18 cellular contexts compared by ENCODE assay signal in genomic region chr9:7242126-7242525, GRCh38.
DNase-seq lines count a peak whose midpoint lies in the region; ATAC-seq and TF ChIP-seq lines count a peak whose summit lies in the region.
"Had no signal": no experiment of that assay in that cellular context is flagged by ENCODE, and none has a peak within 500 bp of the region (broad histone marks: within the 10 kb centered on the region; RNA-seq: fewer than 3 reads in every experiment).

No MANE protein-coding gene starts in this region.

- peaks cover 10% of the 10 kb centered on the region for H3K4me1 Mint-ChIP-seq in Caco-2 (ENCODE audit: low read depth, unreplicated experiment)
- H3K4me1 Mint-ChIP-seq: CD14-positive monocyte; CD8-positive, alpha-beta memory T cell had no signal

- H3K27ac ChIP-seq in colonic mucosa (peak overlapping the region; percentile 1), heart left ventricle (no peak overlapping the region)
- H3K27ac ChIP-seq: BLaER1 had no signal

- BruUV-seq in Caco-2 (replicated peaks; lab: Mats Ljungman, UMichigan) = no TSS peak

- peak; percentile 72 for ATAC-seq in mucosa of descending colon
- no peak for ATAC-seq in heart left ventricle

- H3K4me1 ChIP-seq in colonic mucosa (peaks cover 4% of the 10 kb centered on the region), mucosa of descending colon (ENCODE audit: low read depth) (peaks cover 8% of the 10 kb centered on the region), Caco-2 (0 out of 2 replicates have a peak, but pooled peaks cover 3% of the 10 kb centered on the region), heart left ventricle (peaks cover 0 to 5% (median 0%) of the 10 kb centered on the region in 12 donors)
- H3K4me1 ChIP-seq: BE2C had no signal

- DNase-seq in colonic mucosa = no peak
- DNase-seq in mucosa of descending colon = no peak
- no peak for DNase-seq in Caco-2
- DNase-seq in heart left ventricle = no peak
- DNase-seq in H7 = no peak
- DNase-seq: 8988T; ACHN; BE2C; C1 segment of cervical spinal cord; Calu3; CD4-positive, alpha-beta memory T cell; CD4-positive, CD25-positive, alpha-beta regulatory T cell; CD8-positive, alpha-beta memory T cell; COR-L47; DMS79 treated with DMSO at 0.1 percent for 48 hours; GF-D8 had no signal

- no peak overlapping the region for H3K9ac ChIP-seq in colonic mucosa (ENCODE audit: low read depth in 2 of 2, low read length in 2 of 2)
- H3K9ac ChIP-seq: BLaER1 had no signal

- peaks cover 28% of the 10 kb centered on the region for H3K27me3 Mint-ChIP-seq in Caco-2 (ENCODE audit: insufficient read depth, unreplicated experiment)
- H3K27me3 Mint-ChIP-seq: CD4-positive, alpha-beta memory T cell; CD8-positive, alpha-beta memory T cell had no signal

- POLR2A ChIA-PET in Caco-2 (lab: Charles Lee) = no interaction called here

- H3K36me3 ChIP-seq in colonic mucosa = no peaks in the 10 kb centered on the region
- no peaks in the 10 kb centered on the region for H3K36me3 ChIP-seq in mucosa of descending colon (ENCODE audit: low read depth)
- H3K36me3 ChIP-seq in Caco-2 (ENCODE audit: control insufficient read depth, insufficient read depth, low read length) = no peaks in the 10 kb centered on the region
- H3K36me3 ChIP-seq in heart left ventricle = no peaks in the 10 kb centered on the region
- no peaks in the 10 kb centered on the region for H3K36me3 ChIP-seq in H7 (replicated peaks; ENCODE audit: control insufficient read depth, insufficient read depth, low read length)
- H3K36me3 ChIP-seq: BE2C, BLaER1 had no signal

- no peak for TF ChIP-seq POLR2A in heart left ventricle (IDR thresholded peaks at IDR 0.05)

- intact Hi-C loops in colonic mucosa (cut with DNase I) = no loop called here
- intact Hi-C loops in mucosa of descending colon (cut with DNase I, micrococcal nuclease) = no loop called here
- intact Hi-C loops in Caco-2 (cut with micrococcal nuclease; ENCODE audit: unreplicated experiment) = no loop called here
- intact Hi-C loops in heart left ventricle (cut with DNase I) = no loop called here

- TF ChIP-seq CTCF in colonic mucosa (IDR thresholded peaks at IDR 0.05) (no peak), mucosa of descending colon (IDR thresholded peaks at IDR 0.05) (no peak), Caco-2 (IDR thresholded peaks at IDR 0.05; ENCODE audit: insufficient read depth in 1 of 2, low read depth in 1 of 2, low read length in 1 of 2, severe bottlenecking in 1 of 2, unreplicated experiment in 1 of 2) (no peak), heart left ventricle (IDR thresholded peaks at IDR 0.05) (no peak)

- no peak overlapping the region for H3K27ac Mint-ChIP-seq in Caco-2 (ENCODE audit: unreplicated experiment)
- H3K27ac Mint-ChIP-seq: CD14-positive monocyte; CD4-positive, alpha-beta memory T cell; CD4-positive, CD25-positive, alpha-beta regulatory T cell; CD8-positive, alpha-beta memory T cell had no signal

- H3K9me3 Mint-ChIP-seq in Caco-2 (ENCODE audit: unreplicated experiment) = no peaks in the 10 kb centered on the region
- H3K9me3 Mint-ChIP-seq: CD4-positive, alpha-beta memory T cell; CD8-positive, alpha-beta memory T cell had no signal

- CTCF ChIA-PET in Caco-2 (lab: Charles Lee) = no interaction called here

- H3K36me3 Mint-ChIP-seq in Caco-2 (ENCODE audit: insufficient read depth, unreplicated experiment) = peaks cover 5% of the 10 kb centered on the region
- H3K36me3 Mint-ChIP-seq: CD14-positive monocyte; CD4-positive, alpha-beta memory T cell; CD4-positive, CD25-positive, alpha-beta regulatory T cell; CD8-positive, alpha-beta memory T cell had no signal

- no peak overlapping the region for H3K4me3 ChIP-seq in colonic mucosa
- no peak overlapping the region for H3K4me3 ChIP-seq in mucosa of descending colon
- H3K4me3 ChIP-seq in Caco-2 (ENCODE audit: low read depth, low read length) = no peak overlapping the region
- H3K4me3 ChIP-seq in heart left ventricle = no peak overlapping the region
- no peak overlapping the region for H3K4me3 ChIP-seq in H7 (ENCODE audit: insufficient read depth, low read depth, low read length)
- H3K4me3 ChIP-seq: BLaER1 had no signal

- H3K27me3 ChIP-seq in colonic mucosa (no peaks in the 10 kb centered on the region), Caco-2 (replicated peaks; ENCODE audit: control insufficient read depth, insufficient read depth, low read length) (no peaks in the 10 kb centered on the region; the same call in 1 of the 2 replicates), heart left ventricle (no peaks in the 10 kb centered on the region), H7 (ENCODE audit: control insufficient read depth, insufficient read depth, low read length) (no peaks in the 10 kb centered on the region)
- H3K27me3 ChIP-seq: BE2C, BLaER1 had no signal

- no peaks in the 10 kb centered on the region for H3K9me3 ChIP-seq in colonic mucosa
- H3K9me3 ChIP-seq in mucosa of descending colon = no peaks in the 10 kb centered on the region
- H3K9me3 ChIP-seq in Caco-2 = no peaks in the 10 kb centered on the region
- peaks cover 0 to 10% (median 0%) of the 10 kb centered on the region in 12 donors for H3K9me3 ChIP-seq in heart left ventricle
- H3K9me3 ChIP-seq: BE2C had no signal

- WGBS in heart left ventricle, 4 donors = 92 to 96% (median 94%) methylated on average over 1 of the region's 1 CpG

- no peak overlapping the region for H3K4me3 Mint-ChIP-seq in Caco-2 (ENCODE audit: unreplicated experiment)
- H3K4me3 Mint-ChIP-seq: CD14-positive monocyte; CD4-positive, alpha-beta memory T cell; CD4-positive, CD25-positive, alpha-beta regulatory T cell; CD8-positive, alpha-beta memory T cell had no signal
